Comparison of ENCODE assay signal across 16 cellular contexts in the genomic region with DNA sequence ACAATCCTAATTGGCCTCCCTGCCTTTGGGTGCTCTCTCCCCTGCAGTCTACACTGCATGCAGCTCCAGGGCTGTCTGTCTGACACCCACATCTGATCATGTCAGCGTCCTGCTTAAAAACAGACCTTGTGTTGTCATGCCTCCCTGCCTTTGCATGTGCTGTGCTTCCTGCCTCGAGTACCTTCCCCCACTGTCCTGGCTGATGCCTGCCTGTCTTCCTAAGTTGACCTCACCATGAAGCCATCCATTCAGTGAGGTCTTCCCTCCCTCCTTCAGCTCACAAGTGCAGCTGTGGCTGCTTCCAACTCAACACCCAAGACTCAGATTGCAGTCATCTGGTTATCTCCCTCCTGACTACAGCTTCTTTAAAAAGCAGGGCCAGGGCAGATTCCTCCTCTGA. TPM values are rescaled to one million over a fixed set of nuclear protein-coding genes. Genes with fewer than 3 reads are reported as not detected.
DNase-seq lines count a peak whose midpoint lies in the region; ATAC-seq and TF ChIP-seq lines count a peak whose summit lies in the region.
"Had no signal": no experiment of that assay in that cellular context is flagged by ENCODE, and none has a peak within 500 bp of the region (broad histone marks: within the 10 kb centered on the region; RNA-seq: fewer than 3 reads in every experiment).

No MANE protein-coding gene starts in this region.

- peaks cover 18% of the 10 kb centered on the region for H3K4me1 Mint-ChIP-seq in activated CD4-positive, alpha-beta memory T cell treated with anti-CD3 and anti-CD28 coated beads, Interleukin-2, amount 10 ng/mL, durations not matched to agents 7 days and 5 days
- peaks cover 6% of the 10 kb centered on the region for H3K4me1 Mint-ChIP-seq in activated CD4-positive, alpha-beta memory T cell treated with anti-CD3 and anti-CD28 coated beads for 36 hours (ENCODE audit: low read depth)
- H3K4me1 Mint-ChIP-seq in stimulated activated effector memory CD8-positive, alpha-beta T cell treated with anti-CD3 and anti-CD28 coated beads, Interleukin-12 subunit alpha, Interleukin-12 subunit beta, amount 100 ng/mL, for 72 hours: peaks cover 21% of the 10 kb centered on the region

- no peak for TF ChIP-seq POLR2A in NB4 (IDR thresholded peaks at IDR 0.05; ENCODE audit: extremely low read depth, insufficient read length)
- no peak for TF ChIP-seq POLR2A in erythroblast (IDR thresholded peaks at IDR 0.05; ENCODE audit: low read length)

- H3K4me3 Mint-ChIP-seq in activated CD4-positive, alpha-beta memory T cell treated with anti-CD3 and anti-CD28 coated beads, Interleukin-2, amount 10 ng/mL, durations not matched to agents 7 days and 5 days: no peak overlapping the region
- no peak overlapping the region for H3K4me3 Mint-ChIP-seq in activated CD4-positive, alpha-beta memory T cell treated with anti-CD3 and anti-CD28 coated beads for 36 hours
- no peak overlapping the region for H3K4me3 Mint-ChIP-seq in stimulated activated effector memory CD8-positive, alpha-beta T cell treated with anti-CD3 and anti-CD28 coated beads, Interleukin-12 subunit alpha, Interleukin-12 subunit beta, amount 100 ng/mL, for 72 hours
- H3K4me3 Mint-ChIP-seq: activated naive CD4-positive, alpha-beta T cell treated with anti-CD3 and anti-CD28 coated beads, Interleukin-2, amount 50 U/mL, for 24 hours had no signal

- H3K36me3 Mint-ChIP-seq in activated CD4-positive, alpha-beta memory T cell treated with anti-CD3 and anti-CD28 coated beads, Interleukin-2, amount 10 ng/mL, durations not matched to agents 7 days and 5 days (ENCODE audit: low read depth): no peaks in the 10 kb centered on the region
- no peaks in the 10 kb centered on the region for H3K36me3 Mint-ChIP-seq in activated CD4-positive, alpha-beta memory T cell treated with anti-CD3 and anti-CD28 coated beads for 36 hours
- peaks cover 6% of the 10 kb centered on the region for H3K36me3 Mint-ChIP-seq in stimulated activated effector memory CD8-positive, alpha-beta T cell treated with anti-CD3 and anti-CD28 coated beads, Interleukin-12 subunit alpha, Interleukin-12 subunit beta, amount 100 ng/mL, for 72 hours

- peak overlapping the region; percentile 8 for H3K27ac Mint-ChIP-seq in activated CD4-positive, alpha-beta memory T cell treated with anti-CD3 and anti-CD28 coated beads, Interleukin-2, amount 10 ng/mL, durations not matched to agents 7 days and 5 days
- no peak overlapping the region for H3K27ac Mint-ChIP-seq in activated CD4-positive, alpha-beta memory T cell treated with anti-CD3 and anti-CD28 coated beads for 36 hours
- H3K27ac Mint-ChIP-seq in stimulated activated effector memory CD8-positive, alpha-beta T cell treated with anti-CD3 and anti-CD28 coated beads, Interleukin-12 subunit alpha, Interleukin-12 subunit beta, amount 100 ng/mL, for 72 hours: no peak overlapping the region
- H3K27ac Mint-ChIP-seq: activated naive CD4-positive, alpha-beta T cell treated with anti-CD3 and anti-CD28 coated beads, Interleukin-2, amount 50 U/mL, for 24 hours; T-helper 2 cell treated with Interferon-gamma antibody and Interleukin-4, amounts not matched to agents 5 μg/mL and 100 μg/mL, for 36 hours had no signal

- CTCF ChIA-PET in activated CD4-positive, alpha-beta memory T cell treated with anti-CD3 and anti-CD28 coated beads, Interleukin-2, amount 10 ng/mL, durations not matched to agents 7 days and 5 days (lab: Charles Lee): interaction anchor here (1.4 kb wide), 1 partner anchor 131 kb away, joined by 4 read pairs; no protein-coding TSS in a partner anchor
- CTCF ChIA-PET in activated CD4-positive, alpha-beta memory T cell treated with anti-CD3 and anti-CD28 coated beads for 36 hours (lab: Charles Lee): interaction anchor here (1.1 kb wide), 1 partner anchor 48 kb away, joined by 4 read pairs; no protein-coding TSS in a partner anchor

- DNase-seq in activated CD4-positive, alpha-beta memory T cell treated with anti-CD3 and anti-CD28 coated beads, Interleukin-2, amount 10 ng/mL, durations not matched to agents 7 days and 5 days: no peak
- no peak for DNase-seq in activated CD4-positive, alpha-beta memory T cell treated with anti-CD3 and anti-CD28 coated beads for 36 hours
- DNase-seq in NB4 (ENCODE audit: low read depth) (peak; percentile 56), glomerular visceral epithelial cell (ENCODE audit: extremely low spot score) (peak; percentile 71), erythroblast (lab: John Stamatoyannopoulos, UW) (no peak), ACHN (no peak), activated gamma-delta T cell (lab: John Stamatoyannopoulos, UW) (no peak)
- no peak for DNase-seq in stimulated activated effector memory CD8-positive, alpha-beta T cell treated with anti-CD3 and anti-CD28 coated beads, Interleukin-12 subunit alpha, Interleukin-12 subunit beta, amount 100 ng/mL, for 72 hours (ENCODE audit: low spot score in 2 of 2)
- DNase-seq: cerebellar nuclear complex, NCI-H1092 treated with DMSO at 0.1 percent for 48 hours, NCI-H446 treated with DMSO at 0.1 percent for 48 hours had no signal

- H3K9me3 Mint-ChIP-seq in activated CD4-positive, alpha-beta memory T cell treated with anti-CD3 and anti-CD28 coated beads, Interleukin-2, amount 10 ng/mL, durations not matched to agents 7 days and 5 days: no peaks in the 10 kb centered on the region
- no peaks in the 10 kb centered on the region for H3K9me3 Mint-ChIP-seq in activated CD4-positive, alpha-beta memory T cell treated with anti-CD3 and anti-CD28 coated beads for 36 hours
- H3K9me3 Mint-ChIP-seq in stimulated activated effector memory CD8-positive, alpha-beta T cell treated with anti-CD3 and anti-CD28 coated beads, Interleukin-12 subunit alpha, Interleukin-12 subunit beta, amount 100 ng/mL, for 72 hours: no peaks in the 10 kb centered on the region
- H3K9me3 Mint-ChIP-seq: activated naive CD4-positive, alpha-beta T cell treated with anti-CD3 and anti-CD28 coated beads, Interleukin-2, amount 50 U/mL, for 24 hours; T-helper 2 cell treated with Interferon-gamma antibody and Interleukin-4, amounts not matched to agents 5 μg/mL and 100 μg/mL, for 36 hours had no signal

- POLR2A ChIA-PET in activated CD4-positive, alpha-beta memory T cell treated with anti-CD3 and anti-CD28 coated beads, Interleukin-2, amount 10 ng/mL, durations not matched to agents 7 days and 5 days (lab: Charles Lee): interaction anchor here (1.2 kb wide), 1 partner anchor 45 kb away, joined by 3 read pairs; no protein-coding TSS in a partner anchor
- POLR2A ChIA-PET in activated CD4-positive, alpha-beta memory T cell treated with anti-CD3 and anti-CD28 coated beads for 36 hours (lab: Charles Lee): no interaction called here

- in situ Hi-C loops in ACHN (cut with HindIII; ENCODE audit: low pct_ligation_motif_present, low pct_unique_long_range_greater_than_20kb, low sequenced_read_pairs): no loop called here

- H3K27me3 Mint-ChIP-seq in activated CD4-positive, alpha-beta memory T cell treated with anti-CD3 and anti-CD28 coated beads, Interleukin-2, amount 10 ng/mL, durations not matched to agents 7 days and 5 days: peaks cover 14% of the 10 kb centered on the region
- peaks cover 8% of the 10 kb centered on the region for H3K27me3 Mint-ChIP-seq in activated CD4-positive, alpha-beta memory T cell treated with anti-CD3 and anti-CD28 coated beads for 36 hours

- H3K4me3 ChIP-seq in NB4 (ENCODE audit: low read depth, low read length): no peak overlapping the region
- H3K4me3 ChIP-seq: lung had no signal

- intact Hi-C loops in activated CD4-positive, alpha-beta memory T cell treated with anti-CD3 and anti-CD28 coated beads for 36 hours (cut with micrococcal nuclease): no loop called here

- peak; percentile 11 for ATAC-seq in stimulated activated effector memory CD8-positive, alpha-beta T cell treated with anti-CD3 and anti-CD28 coated beads, Interleukin-12 subunit alpha, Interleukin-12 subunit beta, amount 100 ng/mL, for 72 hours
- ATAC-seq: Panc1 had no signal

- TF ChIP-seq CTCF in NB4 (IDR thresholded peaks at IDR 0.05; ENCODE audit: low read depth, low read length): no peak

RNA-seq across cellular contexts. Expression of a gene that starts 5.5 kb away (rescaled TPM):
- under 1 TPM in 1 of 2 experiments, not detected in 1; 0.08 TPM for total RNA-seq in activated CD4-positive, alpha-beta memory T cell treated with anti-CD3 and anti-CD28 coated beads, Interleukin-2, amount 10 ng/mL, durations not matched to agents 7 days and 5 days
- total RNA-seq in activated CD4-positive, alpha-beta memory T cell treated with anti-CD3 and anti-CD28 coated beads for 36 hours: not detected
- total RNA-seq: activated CD8-positive, alpha-beta memory T cell treated with anti-CD3 and anti-CD28 coated beads for 36 hours had no signal

Comparison
In these comparisons a context has a peak if more than half of its experiments do, and no peak if none do; other contexts are left out.
1. DNase-seq: peak in NB4 (single experiment) and glomerular visceral epithelial cell (single experiment); none in activated CD4-positive, alpha-beta memory T cell treated with anti-CD3 and anti-CD28 coated beads, Interleukin-2, amount 10 ng/mL, durations not matched to agents 7 days and 5 days (single experiment), activated CD4-positive, alpha-beta memory T cell treated with anti-CD3 and anti-CD28 coated beads for 36 hours (single experiment), stimulated activated effector memory CD8-positive, alpha-beta T cell treated with anti-CD3 and anti-CD28 coated beads, Interleukin-12 subunit alpha, Interleukin-12 subunit beta, amount 100 ng/mL, for 72 hours (0 of 2), erythroblast (0 of 2), ACHN (single experiment) and activated gamma-delta T cell (single experiment).